ENCODE assay signal across 12 cellular contexts in the genomic region with DNA sequence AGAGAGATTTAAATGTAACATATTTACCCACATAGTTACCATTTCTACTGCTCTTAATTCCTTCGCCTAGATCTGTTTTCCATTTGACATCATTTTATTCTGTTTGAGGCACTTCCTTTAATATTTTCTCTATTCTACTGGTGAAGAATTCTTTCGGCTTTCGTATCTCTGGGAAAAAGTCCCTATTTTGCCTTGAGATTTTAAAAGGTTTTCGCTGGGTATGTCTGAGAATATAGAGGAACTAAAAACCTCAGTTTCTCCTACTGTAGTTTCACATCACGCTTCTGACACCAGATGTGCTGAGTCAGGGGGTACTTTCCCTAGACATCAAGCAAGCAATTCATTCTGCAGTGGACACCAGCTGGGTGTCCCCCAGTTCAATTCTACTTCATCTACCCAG.
DNase-seq lines count a peak whose midpoint lies in the region; ATAC-seq and TF ChIP-seq lines count a peak whose summit lies in the region.
"Had no signal": no experiment of that assay in that cellular context is flagged by ENCODE, and none has a peak within 500 bp of the region (broad histone marks: within the 10 kb centered on the region; RNA-seq: fewer than 3 reads in every experiment).

No MANE protein-coding gene starts in this region.

- H3K27ac ChIP-seq in endodermal cell (ENCODE audit: low read depth, low read length) (no peak overlapping the region), Karpas-422 (ENCODE audit: low read length) (no peak overlapping the region)
- H3K27ac ChIP-seq: BLaER1, PC-9 had no signal

- H3K79me2 ChIP-seq in Karpas-422 (ENCODE audit: low read length): peaks cover 97% of the 10 kb centered on the region

- peaks cover 1% of the 10 kb centered on the region for H3K9me3 Mint-ChIP-seq in endodermal cell

- H4K20me1 ChIP-seq in Karpas-422 (ENCODE audit: insufficient read depth, low read depth, low read length): no peaks in the 10 kb centered on the region

- H2AFZ ChIP-seq in Karpas-422 (ENCODE audit: low read length): no peak overlapping the region
- H2AFZ ChIP-seq: PC-9 had no signal

- no peak for TF ChIP-seq CTCF in endodermal cell (conservative IDR thresholded peaks at IDR 0.05)

- H3K4me3 ChIP-seq in endodermal cell (ENCODE audit: low read length) (no peak overlapping the region), Karpas-422 (ENCODE audit: low read length) (no peak overlapping the region)
- H3K4me3 ChIP-seq: BLaER1, PC-9, spleen had no signal

- peaks cover 71% of the 10 kb centered on the region for H3K36me3 Mint-ChIP-seq in endodermal cell (ENCODE audit: low read depth)

- H3K9me3 ChIP-seq in endodermal cell (ENCODE audit: control insufficient read depth, low read length) (peaks cover 20% of the 10 kb centered on the region), Karpas-422 (ENCODE audit: low read length) (no peaks in the 10 kb centered on the region)

- ATAC-seq in GM18511 (IDR thresholded peaks at IDR 0.05; ENCODE audit: unreplicated experiment) (peak; percentile 63), GM21423 (IDR thresholded peaks at IDR 0.05; ENCODE audit: unreplicated experiment) (peak; percentile 68), HG02981 (IDR thresholded peaks at IDR 0.05; ENCODE audit: unreplicated experiment) (peak; percentile 45)
- ATAC-seq: left cardiac atrium had no signal

- no peaks in the 10 kb centered on the region for H3K9me2 ChIP-seq in Karpas-422 (replicated peaks; ENCODE audit: insufficient read depth, low read length)

- H3K4me3 Mint-ChIP-seq in endodermal cell: no peak overlapping the region

- H3K27me3 Mint-ChIP-seq in endodermal cell (ENCODE audit: insufficient read depth): no peaks in the 10 kb centered on the region

- DNase-seq in endodermal cell (no peak), Karpas-422 (no peak), DMS153 (lab: John Stamatoyannopoulos, UW) (no peak), erythroblast (lab: John Stamatoyannopoulos, UW) (no peak), HCEC 1CT (no peak)
- DNase-seq: left cardiac atrium, PC-9, spleen had no signal

- no peak for TF ChIP-seq POLR2A in erythroblast (IDR thresholded peaks at IDR 0.05; ENCODE audit: low read length)

- H3K9ac ChIP-seq in endodermal cell (ENCODE audit: extremely low read depth, low read length, poor library complexity, severe bottlenecking) (no peak overlapping the region), Karpas-422 (ENCODE audit: low read length) (no peak overlapping the region)
- H3K9ac ChIP-seq: BLaER1 had no signal

- H3K27me3 ChIP-seq in endodermal cell (ENCODE audit: control insufficient read depth, insufficient read depth, low read length, poor library complexity, severe bottlenecking): no peaks in the 10 kb centered on the region
- no peaks in the 10 kb centered on the region for H3K27me3 ChIP-seq in Karpas-422 (ENCODE audit: low read length)
- H3K27me3 ChIP-seq: BLaER1, spleen had no signal

- peaks cover 73% of the 10 kb centered on the region for H3K36me3 ChIP-seq in endodermal cell (ENCODE audit: control insufficient read depth, insufficient read depth, low read length)
- H3K36me3 ChIP-seq in Karpas-422 (ENCODE audit: insufficient read depth, low read length): peaks cover 20% of the 10 kb centered on the region

- 94 to 95% methylated on average over 3 to 5 of the region's 5 CpGs for WGBS in endodermal cell (ENCODE audit: insufficient coverage in 1 of 2, insufficient read length in 1 of 2), 2 experiments

- peaks cover 2% of the 10 kb centered on the region for H3K4me1 ChIP-seq in endodermal cell (ENCODE audit: control insufficient read depth, insufficient read depth, low read length)
- no peaks in the 10 kb centered on the region for H3K4me1 ChIP-seq in Karpas-422 (ENCODE audit: low read length)
- H3K4me1 ChIP-seq: BLaER1 had no signal

- peaks cover 30% of the 10 kb centered on the region for H3K4me1 Mint-ChIP-seq in endodermal cell

- no peak overlapping the region for H3K4me2 ChIP-seq in Karpas-422 (ENCODE audit: low read depth, low read length, poor library complexity, severe bottlenecking)
- H3K4me2 ChIP-seq: BLaER1, PC-9 had no signal

- peak overlapping the region; percentile 33 for H3K27ac Mint-ChIP-seq in endodermal cell
